In the genomic region with DNA sequence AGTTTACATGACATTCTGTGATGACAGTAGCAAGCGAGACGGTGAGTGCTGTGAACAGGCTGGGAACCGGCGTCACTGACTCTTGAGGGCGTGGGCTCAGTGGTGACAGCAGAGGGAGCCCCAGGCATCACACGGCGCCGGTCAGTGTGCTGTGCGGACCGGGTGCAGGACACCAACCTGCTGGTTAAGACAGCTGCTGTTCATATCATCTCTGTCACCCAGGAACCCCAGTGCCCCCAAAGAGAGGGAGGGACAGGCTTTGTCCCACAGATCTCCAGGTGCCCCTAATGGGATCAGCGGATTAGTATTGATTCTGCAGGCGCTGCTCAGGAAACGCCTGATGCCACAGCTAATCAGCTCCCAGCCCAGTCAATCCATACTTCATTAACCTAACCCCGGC, we compare ENCODE assay signal across 12 cellular contexts. TPM values are rescaled to one million over a fixed set of nuclear protein-coding genes. Genes with fewer than 3 reads are reported as not detected.
A peak's percentile ranks its signal among the peaks of the same experiment; 100 is the strongest.
DNase-seq lines count a peak whose midpoint lies in the region; ATAC-seq, FAIRE-seq and TF ChIP-seq lines count a peak whose summit lies in the region.
"Had no signal": no experiment of that assay in that cellular context is flagged by ENCODE, and none has a peak within 500 bp of the region (broad histone marks: within the 10 kb centered on the region; RNA-seq: fewer than 3 reads in every experiment).

No MANE protein-coding gene starts in this region.

- H3K4me3 ChIP-seq in colonic mucosa: no peak overlapping the region
- no peak overlapping the region for H3K4me3 ChIP-seq in psoas muscle
- H3K4me3 ChIP-seq: upper lobe of left lung had no signal

- H3K36me3 ChIP-seq in colonic mucosa: no peaks in the 10 kb centered on the region
- no peaks in the 10 kb centered on the region for H3K36me3 ChIP-seq in psoas muscle (ENCODE audit: insufficient read depth in 1 of 2, low read depth in 1 of 2)
- H3K36me3 ChIP-seq: upper lobe of left lung had no signal

- no peak for ATAC-seq in psoas muscle

- intact Hi-C loops in colonic mucosa (cut with DNase I) (loop anchor here (5.0 kb wide), 1 partner anchor 184 kb away; no protein-coding TSS in a partner anchor), psoas muscle (cut with DNase I) (no loop called here)

- no peak overlapping the region for H3K9ac ChIP-seq in colonic mucosa (ENCODE audit: low read depth in 2 of 2, low read length in 2 of 2)
- H3K9ac ChIP-seq: KMS-11 had no signal

- H3K27ac ChIP-seq in colonic mucosa (no peak overlapping the region), psoas muscle (no peak overlapping the region)
- H3K27ac ChIP-seq: KMS-11, upper lobe of left lung had no signal

- FAIRE-seq in RCC 7860 (lab: Jason Lieb, UNC): no peak
- FAIRE-seq in GM19239 (lab: Jason Lieb, UNC): no peak

- H3K9me3 ChIP-seq in colonic mucosa (no peaks in the 10 kb centered on the region), psoas muscle (no peaks in the 10 kb centered on the region)
- H3K9me3 ChIP-seq: upper lobe of left lung had no signal

- no peaks in the 10 kb centered on the region for H3K27me3 ChIP-seq in colonic mucosa
- H3K27me3 ChIP-seq in psoas muscle (ENCODE audit: insufficient read depth in 3 of 3, low read length in 2 of 3): peaks cover 0 to 17% (median 11%) of the 10 kb centered on the region in 3 donors
- H3K27me3 ChIP-seq: upper lobe of left lung had no signal

- peak; percentile 3 for DNase-seq in CMK (ENCODE audit: low read depth)
- DNase-seq in colonic mucosa: peak; percentile 20
- DNase-seq in mucosa of gallbladder (ENCODE audit: low spot score): peak; percentile 11
- DNase-seq in RCC 7860 (ENCODE audit: low spot score): no peak
- DNase-seq in activated gamma-delta T cell (lab: John Stamatoyannopoulos, UW): no peak
- no peak for DNase-seq in GM19239 (ENCODE audit: insufficient read length, low spot score)
- DNase-seq in psoas muscle: no peak
- DNase-seq: activated CD4-positive, alpha-beta T cell treated with anti-CD3 and anti-CD28 coated beads, Interleukin-2, amount 50 U/mL, for 48 hours; DMS79; upper lobe of left lung had no signal

- TF ChIP-seq CTCF in LNCAP (IDR thresholded peaks at IDR 0.05) (peak; percentile 60), colonic mucosa (IDR thresholded peaks at IDR 0.05) (peak; percentile 24), psoas muscle (IDR thresholded peaks at IDR 0.05) (no peak)

- H3K4me1 ChIP-seq in colonic mucosa (no peaks in the 10 kb centered on the region), psoas muscle (no peaks in the 10 kb centered on the region)
- H3K4me1 ChIP-seq: upper lobe of left lung had no signal

- 26 to 27% (median 27%) methylated on average over 14 of the region's 14 CpGs for WGBS in psoas muscle, 3 donors

RNA-seq across cellular contexts. Expression of a gene that starts 18.4 kb away (rescaled TPM):
- under 1 TPM in 1 of 2 donors, not detected in 1; 0.13 TPM for total RNA-seq in colonic mucosa
- total RNA-seq in mucosa of gallbladder: 0.20 TPM
- total RNA-seq in psoas muscle: under 1 TPM in 1 of 4 donors, not detected in 3; 0.13 TPM
- under 1 TPM; 0.01 to 0.09 (median 0.03) TPM for polyA plus RNA-seq in psoas muscle

Comparison
In these comparisons a context has a peak if more than half of its experiments do, and no peak if none do; other contexts are left out.
1. DNase-seq: peak in CMK (single experiment), colonic mucosa (single experiment) and mucosa of gallbladder (single experiment); none in RCC 7860 (single experiment), activated gamma-delta T cell (single experiment), GM19239 (single experiment) and psoas muscle (0 of 2).